33 cellular contexts compared by ENCODE assay signal in the genomic region with DNA sequence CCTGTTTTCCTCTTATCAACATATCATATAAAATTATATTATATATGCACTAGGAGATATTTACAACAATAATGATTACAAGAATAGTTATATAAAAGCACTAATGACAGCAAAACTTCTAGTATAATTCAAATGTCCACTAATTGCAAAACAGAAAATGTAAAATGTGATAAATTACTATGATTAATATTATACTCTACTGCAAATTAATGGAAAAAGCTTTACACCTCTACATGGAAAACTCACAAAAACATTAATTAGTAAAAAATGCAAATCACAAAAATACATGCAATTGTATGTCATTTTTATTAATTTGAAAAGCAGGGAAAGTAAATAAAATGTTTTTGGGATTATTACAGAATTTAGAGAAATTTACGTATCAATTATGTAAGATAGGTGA.
"Had no signal": no experiment of that assay in that cellular context is flagged by ENCODE, and none has a peak within 500 bp of the region (broad histone marks: within the 10 kb centered on the region; RNA-seq: fewer than 3 reads in every experiment).

No MANE protein-coding gene starts in this region.

- H3K27ac ChIP-seq: adrenal gland, ascending aorta, body of pancreas, brain microvascular endothelial cell, breast epithelium, cardiac muscle cell, colonic mucosa had no signal

- H3K4me3 ChIP-seq: adrenal gland, ascending aorta, body of pancreas, breast epithelium, cardiac muscle cell, colonic mucosa had no signal

- ATAC-seq: activated naive CD4-positive, alpha-beta T cell treated with anti-CD3 and anti-CD28 coated beads, Interleukin-2, amount 50 U/mL, for 72 hours; activated naive CD8-positive, alpha-beta T cell treated with anti-CD3 and anti-CD28 coated beads, Interleukin-2, amount 50 U/mL, for 24 hours; activated T-cell treated with anti-CD3 and anti-CD28 coated beads, Interleukin-2, amount 50 U/mL, for 4 hours; activated T-cell treated with anti-CD3 and anti-CD28 coated beads, Interleukin-2, amount 50 U/mL, for 72 hours; activated T-helper 17 cell treated with anti-CD3 and anti-CD28 coated beads, Interleukin-2, amount 50 U/mL, for 72 hours; body of pancreas had no signal

- H3K9me3 ChIP-seq: adrenal gland, ascending aorta, body of pancreas, breast epithelium, colonic mucosa had no signal

- H3K36me3 ChIP-seq: adrenal gland, ascending aorta, brain microvascular endothelial cell, breast epithelium, cardiac muscle cell, colonic mucosa had no signal

- DNase-seq: activated effector memory CD4-positive, alpha-beta T cell treated with anti-CD3 and anti-CD28 coated beads, Interleukin-2, amount 50 U/mL, for 16 hours; activated effector memory CD4-positive, alpha-beta T cell treated with Interleukin-2 at 50 U/mL for 16 hours; activated gamma-delta T cell; activated gamma-delta T cell treated with Interleukin-2 at 50 U/mL for 16 hours; activated naive CD4-positive, alpha-beta T cell; activated naive CD4-positive, alpha-beta T cell treated with anti-CD3 and anti-CD28 coated beads for 36 hours; activated naive CD4-positive, alpha-beta T cell treated with anti-CD3 and anti-CD28 coated beads, Interleukin-2, amount 10 ng/mL, durations not matched to agents 7 days and 5 days; activated naive CD4-positive, alpha-beta T cell treated with anti-CD3 and anti-CD28 coated beads, Interleukin-2, amount 50 U/mL, for 16 hours; activated naive CD4-positive, alpha-beta T cell treated with Interleukin-2 at 50 U/mL for 16 hours; activated naive CD8-positive, alpha-beta T cell treated with anti-CD3 and anti-CD28 coated beads for 36 hours; activated naive CD8-positive, alpha-beta T cell treated with anti-CD3 and anti-CD28 coated beads, Interleukin-2, amount 10 ng/mL, durations not matched to agents 7 days and 5 days; activated naive CD8-positive, alpha-beta T cell treated with anti-CD3 and anti-CD28 coated beads, Interleukin-2, amount 50 U/mL, for 24 hours; activated T-cell treated with anti-CD3 and anti-CD28 coated beads, Interleukin-2, amount 50 U/mL, for 4 hours; activated T-cell treated with anti-CD3 and anti-CD28 coated beads, Interleukin-2, amount 50 U/mL, for 48 hours; activated T-cell treated with anti-CD3 and anti-CD28 coated beads, Interleukin-2, amount 50 U/mL, for 72 hours; adrenal gland; amniotic stem cell; amygdala; anterior cingulate cortex; aorta; body of pancreas; brain microvascular endothelial cell; caudate nucleus; central memory CD4-positive, alpha-beta T cell; cerebellar nuclear complex; colonic mucosa had no signal

- H3K4me1 ChIP-seq: adrenal gland, ascending aorta, body of pancreas, breast epithelium, colonic mucosa had no signal

- H3K27me3 ChIP-seq: adrenal gland, ascending aorta, body of pancreas, brain microvascular endothelial cell, breast epithelium, cardiac muscle cell, colonic mucosa had no signal

- FAIRE-seq: astrocyte, bronchial epithelial cell had no signal
